ENCODE assay signal across 1 cellular context in the genomic region with DNA sequence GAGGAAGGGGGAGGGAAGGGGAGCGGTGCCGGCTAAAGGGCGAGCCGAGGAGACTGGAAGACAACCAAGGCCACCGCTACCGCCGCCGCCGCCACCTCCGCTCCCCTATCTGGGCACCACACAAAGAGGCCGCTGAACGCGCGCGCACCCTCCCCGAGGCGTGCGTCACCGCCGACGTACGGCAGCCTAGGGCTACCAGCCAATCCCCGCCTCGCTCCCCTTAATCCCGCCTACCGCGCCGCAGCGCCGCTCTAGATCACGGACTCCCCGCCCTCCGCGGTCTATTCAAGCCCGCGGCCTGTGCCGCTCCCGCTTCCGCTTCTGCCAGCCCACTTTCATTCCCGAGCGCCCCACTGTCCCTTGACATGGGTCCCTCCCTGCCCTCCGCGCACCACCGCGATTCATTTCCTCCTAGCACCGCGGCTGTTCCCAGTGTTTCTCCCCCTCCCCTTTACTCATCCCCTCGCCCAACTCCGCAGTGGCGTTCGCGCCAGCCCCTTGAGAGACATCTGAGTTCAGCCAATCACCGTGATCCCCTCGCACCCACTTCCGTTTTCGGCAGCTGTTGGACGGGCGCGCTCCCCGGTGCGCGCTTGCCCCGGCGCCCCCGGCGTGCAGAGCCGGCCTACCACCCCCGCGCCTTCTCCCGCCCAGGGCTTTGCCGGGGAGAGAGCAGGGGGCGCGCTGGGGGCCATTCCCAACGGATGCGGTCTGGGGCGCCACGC.
TF ChIP-seq lines count a peak whose summit lies in the region.

A gene (minus strand): TSS at position 128 of the 725 bp plus-strand sequence. CDS start 297 bp downstream, outside the sequence.

TF ChIP-seq in HepG2, 621 proteins besides CTCF, POLR2A, EP300 and RAD21 (continued from another document and continues in another):
- TF ChIP-seq, protein P1, sequence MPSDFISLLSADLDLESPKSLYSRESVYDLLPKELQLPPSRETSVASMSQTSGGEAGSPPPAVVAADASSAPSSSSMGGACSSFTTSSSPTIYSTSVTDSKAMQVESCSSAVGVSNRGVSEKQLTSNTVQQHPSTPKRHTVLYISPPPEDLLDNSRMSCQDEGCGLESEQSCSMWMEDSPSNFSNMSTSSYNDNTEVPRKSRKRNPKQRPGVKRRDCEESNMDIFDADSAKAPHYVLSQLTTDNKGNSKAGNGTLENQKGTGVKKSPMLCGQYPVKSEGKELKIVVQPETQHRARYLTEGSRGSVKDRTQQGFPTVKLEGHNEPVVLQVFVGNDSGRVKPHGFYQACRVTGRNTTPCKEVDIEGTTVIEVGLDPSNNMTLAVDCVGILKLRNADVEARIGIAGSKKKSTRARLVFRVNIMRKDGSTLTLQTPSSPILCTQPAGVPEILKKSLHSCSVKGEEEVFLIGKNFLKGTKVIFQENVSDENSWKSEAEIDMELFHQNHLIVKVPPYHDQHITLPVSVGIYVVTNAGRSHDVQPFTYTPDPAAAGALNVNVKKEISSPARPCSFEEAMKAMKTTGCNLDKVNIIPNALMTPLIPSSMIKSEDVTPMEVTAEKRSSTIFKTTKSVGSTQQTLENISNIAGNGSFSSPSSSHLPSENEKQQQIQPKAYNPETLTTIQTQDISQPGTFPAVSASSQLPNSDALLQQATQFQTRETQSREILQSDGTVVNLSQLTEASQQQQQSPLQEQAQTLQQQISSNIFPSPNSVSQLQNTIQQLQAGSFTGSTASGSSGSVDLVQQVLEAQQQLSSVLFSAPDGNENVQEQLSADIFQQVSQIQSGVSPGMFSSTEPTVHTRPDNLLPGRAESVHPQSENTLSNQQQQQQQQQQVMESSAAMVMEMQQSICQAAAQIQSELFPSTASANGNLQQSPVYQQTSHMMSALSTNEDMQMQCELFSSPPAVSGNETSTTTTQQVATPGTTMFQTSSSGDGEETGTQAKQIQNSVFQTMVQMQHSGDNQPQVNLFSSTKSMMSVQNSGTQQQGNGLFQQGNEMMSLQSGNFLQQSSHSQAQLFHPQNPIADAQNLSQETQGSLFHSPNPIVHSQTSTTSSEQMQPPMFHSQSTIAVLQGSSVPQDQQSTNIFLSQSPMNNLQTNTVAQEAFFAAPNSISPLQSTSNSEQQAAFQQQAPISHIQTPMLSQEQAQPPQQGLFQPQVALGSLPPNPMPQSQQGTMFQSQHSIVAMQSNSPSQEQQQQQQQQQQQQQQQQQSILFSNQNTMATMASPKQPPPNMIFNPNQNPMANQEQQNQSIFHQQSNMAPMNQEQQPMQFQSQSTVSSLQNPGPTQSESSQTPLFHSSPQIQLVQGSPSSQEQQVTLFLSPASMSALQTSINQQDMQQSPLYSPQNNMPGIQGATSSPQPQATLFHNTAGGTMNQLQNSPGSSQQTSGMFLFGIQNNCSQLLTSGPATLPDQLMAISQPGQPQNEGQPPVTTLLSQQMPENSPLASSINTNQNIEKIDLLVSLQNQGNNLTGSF (CRISPR knock-in tag; IDR thresholded peaks at IDR 0.05): 0 out of 2 replicates have a peak, but pooled peaks have one; percentile 75
- TF ChIP-seq, protein P2, sequence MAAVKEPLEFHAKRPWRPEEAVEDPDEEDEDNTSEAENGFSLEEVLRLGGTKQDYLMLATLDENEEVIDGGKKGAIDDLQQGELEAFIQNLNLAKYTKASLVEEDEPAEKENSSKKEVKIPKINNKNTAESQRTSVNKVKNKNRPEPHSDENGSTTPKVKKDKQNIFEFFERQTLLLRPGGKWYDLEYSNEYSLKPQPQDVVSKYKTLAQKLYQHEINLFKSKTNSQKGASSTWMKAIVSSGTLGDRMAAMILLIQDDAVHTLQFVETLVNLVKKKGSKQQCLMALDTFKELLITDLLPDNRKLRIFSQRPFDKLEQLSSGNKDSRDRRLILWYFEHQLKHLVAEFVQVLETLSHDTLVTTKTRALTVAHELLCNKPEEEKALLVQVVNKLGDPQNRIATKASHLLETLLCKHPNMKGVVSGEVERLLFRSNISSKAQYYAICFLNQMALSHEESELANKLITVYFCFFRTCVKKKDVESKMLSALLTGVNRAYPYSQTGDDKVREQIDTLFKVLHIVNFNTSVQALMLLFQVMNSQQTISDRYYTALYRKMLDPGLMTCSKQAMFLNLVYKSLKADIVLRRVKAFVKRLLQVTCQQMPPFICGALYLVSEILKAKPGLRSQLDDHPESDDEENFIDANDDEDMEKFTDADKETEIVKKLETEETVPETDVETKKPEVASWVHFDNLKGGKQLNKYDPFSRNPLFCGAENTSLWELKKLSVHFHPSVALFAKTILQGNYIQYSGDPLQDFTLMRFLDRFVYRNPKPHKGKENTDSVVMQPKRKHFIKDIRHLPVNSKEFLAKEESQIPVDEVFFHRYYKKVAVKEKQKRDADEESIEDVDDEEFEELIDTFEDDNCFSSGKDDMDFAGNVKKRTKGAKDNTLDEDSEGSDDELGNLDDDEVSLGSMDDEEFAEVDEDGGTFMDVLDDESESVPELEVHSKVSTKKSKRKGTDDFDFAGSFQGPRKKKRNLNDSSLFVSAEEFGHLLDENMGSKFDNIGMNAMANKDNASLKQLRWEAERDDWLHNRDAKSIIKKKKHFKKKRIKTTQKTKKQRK (IDR thresholded peaks at IDR 0.05; ENCODE audit: low read length): no peak
- TF ChIP-seq MIXL1 (CRISPR knock-in tag; IDR thresholded peaks at IDR 0.05): no peak
- no peak; the same call in 1 of the 2 replicates for TF ChIP-seq HMG20A (CRISPR knock-in tag; IDR thresholded peaks at IDR 0.05; ENCODE audit: borderline replicate concordance)
- no peak for TF ChIP-seq MED13 (CRISPR knock-in tag; IDR thresholded peaks at IDR 0.05)
- TF ChIP-seq ZNF160 (CRISPR knock-in tag; IDR thresholded peaks at IDR 0.05): peak; percentile 27; the same call in 1 of the 2 replicates
- TF ChIP-seq, protein P3, sequence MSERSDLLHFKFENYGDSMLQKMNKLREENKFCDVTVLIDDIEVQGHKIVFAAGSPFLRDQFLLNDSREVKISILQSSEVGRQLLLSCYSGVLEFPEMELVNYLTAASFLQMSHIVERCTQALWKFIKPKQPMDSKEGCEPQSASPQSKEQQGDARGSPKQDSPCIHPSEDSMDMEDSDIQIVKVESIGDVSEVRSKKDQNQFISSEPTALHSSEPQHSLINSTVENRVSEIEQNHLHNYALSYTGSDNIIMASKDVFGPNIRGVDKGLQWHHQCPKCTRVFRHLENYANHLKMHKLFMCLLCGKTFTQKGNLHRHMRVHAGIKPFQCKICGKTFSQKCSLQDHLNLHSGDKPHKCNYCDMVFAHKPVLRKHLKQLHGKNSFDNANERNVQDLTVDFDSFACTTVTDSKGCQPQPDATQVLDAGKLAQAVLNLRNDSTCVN (CRISPR knock-in tag; IDR thresholded peaks at IDR 0.05; ENCODE audit: borderline replicate concordance): 0 out of 2 replicates have a peak, but pooled peaks have one; percentile 31
- TF ChIP-seq, protein P4, sequence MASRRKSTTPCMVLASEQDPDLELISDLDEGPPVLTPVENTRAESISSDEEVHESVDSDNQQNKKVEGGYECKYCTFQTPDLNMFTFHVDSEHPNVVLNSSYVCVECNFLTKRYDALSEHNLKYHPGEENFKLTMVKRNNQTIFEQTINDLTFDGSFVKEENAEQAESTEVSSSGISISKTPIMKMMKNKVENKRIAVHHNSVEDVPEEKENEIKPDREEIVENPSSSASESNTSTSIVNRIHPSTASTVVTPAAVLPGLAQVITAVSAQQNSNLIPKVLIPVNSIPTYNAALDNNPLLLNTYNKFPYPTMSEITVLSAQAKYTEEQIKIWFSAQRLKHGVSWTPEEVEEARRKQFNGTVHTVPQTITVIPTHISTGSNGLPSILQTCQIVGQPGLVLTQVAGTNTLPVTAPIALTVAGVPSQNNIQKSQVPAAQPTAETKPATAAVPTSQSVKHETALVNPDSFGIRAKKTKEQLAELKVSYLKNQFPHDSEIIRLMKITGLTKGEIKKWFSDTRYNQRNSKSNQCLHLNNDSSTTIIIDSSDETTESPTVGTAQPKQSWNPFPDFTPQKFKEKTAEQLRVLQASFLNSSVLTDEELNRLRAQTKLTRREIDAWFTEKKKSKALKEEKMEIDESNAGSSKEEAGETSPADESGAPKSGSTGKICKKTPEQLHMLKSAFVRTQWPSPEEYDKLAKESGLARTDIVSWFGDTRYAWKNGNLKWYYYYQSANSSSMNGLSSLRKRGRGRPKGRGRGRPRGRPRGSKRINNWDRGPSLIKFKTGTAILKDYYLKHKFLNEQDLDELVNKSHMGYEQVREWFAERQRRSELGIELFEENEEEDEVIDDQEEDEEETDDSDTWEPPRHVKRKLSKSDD (CRISPR knock-in tag; IDR thresholded peaks at IDR 0.05; ENCODE audit: low read depth): peak; percentile 21; the same call in 1 of the 2 replicates
- TF ChIP-seq TCF7 (IDR thresholded peaks at IDR 0.05; ENCODE audit: low read depth): peak; percentile 5; the same call in 1 of the 2 replicates
- no peak; the same call in 1 of the 2 replicates for TF ChIP-seq ZNF337 (CRISPR knock-in tag; IDR thresholded peaks at IDR 0.05; ENCODE audit: borderline replicate concordance, low read depth)
- TF ChIP-seq GLI4 (CRISPR knock-in tag; IDR thresholded peaks at IDR 0.05; ENCODE audit: borderline replicate concordance): no peak
- TF ChIP-seq, protein P5, sequence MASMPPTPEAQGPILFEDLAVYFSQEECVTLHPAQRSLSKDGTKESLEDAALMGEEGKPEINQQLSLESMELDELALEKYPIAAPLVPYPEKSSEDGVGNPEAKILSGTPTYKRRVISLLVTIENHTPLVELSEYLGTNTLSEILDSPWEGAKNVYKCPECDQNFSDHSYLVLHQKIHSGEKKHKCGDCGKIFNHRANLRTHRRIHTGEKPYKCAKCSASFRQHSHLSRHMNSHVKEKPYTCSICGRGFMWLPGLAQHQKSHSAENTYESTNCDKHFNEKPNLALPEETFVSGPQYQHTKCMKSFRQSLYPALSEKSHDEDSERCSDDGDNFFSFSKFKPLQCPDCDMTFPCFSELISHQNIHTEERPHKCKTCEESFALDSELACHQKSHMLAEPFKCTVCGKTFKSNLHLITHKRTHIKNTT (CRISPR knock-in tag; IDR thresholded peaks at IDR 0.05): no peak
- no peak for TF ChIP-seq ATRX (CRISPR knock-in tag; IDR thresholded peaks at IDR 0.05; ENCODE audit: borderline replicate concordance)
- no peak; the same call in 1 of the 2 replicates for TF ChIP-seq SAFB2 (CRISPR knock-in tag; IDR thresholded peaks at IDR 0.05; ENCODE audit: borderline replicate concordance, low read depth)
- peak; percentile 73 for TF ChIP-seq TOPORS (CRISPR knock-in tag; IDR thresholded peaks at IDR 0.05)
- TF ChIP-seq, protein P6, sequence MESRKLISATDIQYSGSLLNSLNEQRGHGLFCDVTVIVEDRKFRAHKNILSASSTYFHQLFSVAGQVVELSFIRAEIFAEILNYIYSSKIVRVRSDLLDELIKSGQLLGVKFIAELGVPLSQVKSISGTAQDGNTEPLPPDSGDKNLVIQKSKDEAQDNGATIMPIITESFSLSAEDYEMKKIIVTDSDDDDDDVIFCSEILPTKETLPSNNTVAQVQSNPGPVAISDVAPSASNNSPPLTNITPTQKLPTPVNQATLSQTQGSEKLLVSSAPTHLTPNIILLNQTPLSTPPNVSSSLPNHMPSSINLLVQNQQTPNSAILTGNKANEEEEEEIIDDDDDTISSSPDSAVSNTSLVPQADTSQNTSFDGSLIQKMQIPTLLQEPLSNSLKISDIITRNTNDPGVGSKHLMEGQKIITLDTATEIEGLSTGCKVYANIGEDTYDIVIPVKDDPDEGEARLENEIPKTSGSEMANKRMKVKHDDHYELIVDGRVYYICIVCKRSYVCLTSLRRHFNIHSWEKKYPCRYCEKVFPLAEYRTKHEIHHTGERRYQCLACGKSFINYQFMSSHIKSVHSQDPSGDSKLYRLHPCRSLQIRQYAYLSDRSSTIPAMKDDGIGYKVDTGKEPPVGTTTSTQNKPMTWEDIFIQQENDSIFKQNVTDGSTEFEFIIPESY (CRISPR knock-in tag; IDR thresholded peaks at IDR 0.05): no peak
- peak; percentile 31; the same call in 1 of the 2 replicates for TF ChIP-seq ZNF468 (CRISPR knock-in tag; IDR thresholded peaks at IDR 0.05)
- TF ChIP-seq MTA3 (CRISPR knock-in tag; IDR thresholded peaks at IDR 0.05): no peak
- peak; percentile 43 for TF ChIP-seq SKI (IDR thresholded peaks at IDR 0.05; ENCODE audit: partially characterized antibody)
- TF ChIP-seq ZFP37 (CRISPR knock-in tag; IDR thresholded peaks at IDR 0.05; ENCODE audit: borderline replicate concordance): no peak
- TF ChIP-seq, protein P7, sequence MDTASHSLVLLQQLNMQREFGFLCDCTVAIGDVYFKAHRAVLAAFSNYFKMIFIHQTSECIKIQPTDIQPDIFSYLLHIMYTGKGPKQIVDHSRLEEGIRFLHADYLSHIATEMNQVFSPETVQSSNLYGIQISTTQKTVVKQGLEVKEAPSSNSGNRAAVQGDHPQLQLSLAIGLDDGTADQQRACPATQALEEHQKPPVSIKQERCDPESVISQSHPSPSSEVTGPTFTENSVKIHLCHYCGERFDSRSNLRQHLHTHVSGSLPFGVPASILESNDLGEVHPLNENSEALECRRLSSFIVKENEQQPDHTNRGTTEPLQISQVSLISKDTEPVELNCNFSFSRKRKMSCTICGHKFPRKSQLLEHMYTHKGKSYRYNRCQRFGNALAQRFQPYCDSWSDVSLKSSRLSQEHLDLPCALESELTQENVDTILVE (CRISPR knock-in tag; IDR thresholded peaks at IDR 0.05): no peak; the same call in 1 of the 2 replicates
- TF ChIP-seq POLR2G (IDR thresholded peaks at IDR 0.05; ENCODE audit: low read depth, low read length): peak; percentile 88
- TF ChIP-seq ZNF317 (CRISPR knock-in tag; IDR thresholded peaks at IDR 0.05): peak; percentile 30; the same call in 1 of the 2 replicates
- TF ChIP-seq JUNB (CRISPR knock-in tag; IDR thresholded peaks at IDR 0.05; ENCODE audit: borderline replicate concordance): 0 out of 2 replicates have a peak, but pooled peaks have one; percentile 58
- no peak for TF ChIP-seq DPF2 (CRISPR knock-in tag; IDR thresholded peaks at IDR 0.05; ENCODE audit: borderline replicate concordance, low read depth)
- TF ChIP-seq ZNF235 (CRISPR knock-in tag; IDR thresholded peaks at IDR 0.05; ENCODE audit: borderline replicate concordance): no peak
- TF ChIP-seq ZNF205 (CRISPR knock-in tag; IDR thresholded peaks at IDR 0.05): peak; percentile 45; the same call in 1 of the 2 replicates
- 0 out of 2 replicates have a peak, but pooled peaks have one; percentile 36 for TF ChIP-seq ZNF432 (CRISPR knock-in tag; IDR thresholded peaks at IDR 0.05; ENCODE audit: borderline replicate concordance)
- TF ChIP-seq, protein P8, sequence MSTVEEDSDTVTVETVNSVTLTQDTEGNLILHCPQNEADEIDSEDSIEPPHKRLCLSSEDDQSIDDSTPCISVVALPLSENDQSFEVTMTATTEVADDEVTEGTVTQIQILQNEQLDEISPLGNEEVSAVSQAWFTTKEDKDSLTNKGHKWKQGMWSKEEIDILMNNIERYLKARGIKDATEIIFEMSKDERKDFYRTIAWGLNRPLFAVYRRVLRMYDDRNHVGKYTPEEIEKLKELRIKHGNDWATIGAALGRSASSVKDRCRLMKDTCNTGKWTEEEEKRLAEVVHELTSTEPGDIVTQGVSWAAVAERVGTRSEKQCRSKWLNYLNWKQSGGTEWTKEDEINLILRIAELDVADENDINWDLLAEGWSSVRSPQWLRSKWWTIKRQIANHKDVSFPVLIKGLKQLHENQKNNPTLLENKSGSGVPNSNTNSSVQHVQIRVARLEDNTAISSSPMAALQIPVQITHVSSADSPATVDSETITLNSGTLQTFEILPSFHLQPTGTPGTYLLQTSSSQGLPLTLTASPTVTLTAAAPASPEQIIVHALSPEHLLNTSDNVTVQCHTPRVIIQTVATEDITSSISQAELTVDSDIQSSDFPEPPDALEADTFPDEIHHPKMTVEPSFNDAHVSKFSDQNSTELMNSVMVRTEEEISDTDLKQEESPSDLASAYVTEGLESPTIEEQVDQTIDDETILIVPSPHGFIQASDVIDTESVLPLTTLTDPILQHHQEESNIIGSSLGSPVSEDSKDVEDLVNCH (CRISPR knock-in tag; IDR thresholded peaks at IDR 0.05): no peak
- TF ChIP-seq ISL2 (CRISPR knock-in tag; IDR thresholded peaks at IDR 0.05): peak; percentile 39; the same call in 1 of the 2 replicates
- TF ChIP-seq ZNF549 (CRISPR knock-in tag; IDR thresholded peaks at IDR 0.05): no peak
- TF ChIP-seq CHCHD3 (CRISPR knock-in tag; IDR thresholded peaks at IDR 0.05): no peak
